35 cellular contexts compared by ENCODE assay signal in the genomic region with DNA sequence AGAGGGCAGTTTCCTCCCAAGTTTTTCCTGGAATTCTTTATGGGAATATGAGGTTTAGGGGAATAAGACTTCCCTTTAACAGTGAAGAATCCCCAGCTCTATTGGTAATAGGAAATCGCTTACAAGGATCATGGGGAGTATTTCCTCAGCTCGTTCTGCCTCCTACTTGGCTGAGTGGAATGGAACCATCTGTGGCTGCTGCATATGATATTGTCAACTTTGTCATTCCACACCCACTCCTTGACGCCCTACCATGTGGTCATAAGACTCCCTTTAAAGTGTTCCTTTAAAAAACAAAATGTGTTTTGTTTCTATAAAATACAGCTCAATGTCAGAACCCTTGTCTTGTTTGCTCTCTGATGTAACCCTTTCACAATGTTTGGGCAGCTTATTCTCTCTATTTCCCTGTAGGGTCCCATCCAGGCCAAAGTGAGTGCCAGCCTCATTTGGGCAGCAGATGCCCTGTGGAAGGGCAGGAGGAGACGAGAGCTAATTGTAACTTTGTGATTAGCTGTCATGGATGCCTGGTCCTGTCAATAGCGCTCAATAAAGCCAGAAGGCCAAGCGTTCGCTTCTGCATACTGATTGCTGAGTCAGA. TPM values are rescaled to one million over a fixed set of nuclear protein-coding genes. Genes with fewer than 3 reads are reported as not detected.
"Had no signal": no experiment of that assay in that cellular context is flagged by ENCODE, and none has a peak within 500 bp of the region (broad histone marks: within the 10 kb centered on the region; RNA-seq: fewer than 3 reads in every experiment).

No MANE protein-coding gene starts in this region.

- H3K27me3 ChIP-seq: adrenal gland, ascending aorta, cardiac muscle cell, esophagus squamous epithelium had no signal

- DNase-seq: activated CD4-positive, alpha-beta memory T cell treated with anti-CD3 and anti-CD28 coated beads for 36 hours; activated CD4-positive, alpha-beta T cell treated with anti-CD3 and anti-CD28 coated beads for 36 hours; activated CD4-positive, alpha-beta T cell treated with anti-CD3 and anti-CD28 coated beads, Interleukin-2, amount 10 ng/mL, durations not matched to agents 24 days and 14 days; activated CD4-positive, CD25-positive, alpha-beta regulatory T cell; activated CD4-positive, CD25-positive, alpha-beta regulatory T cell treated with anti-CD3 and anti-CD28 coated beads, Interleukin-2, amount 50 U/mL, for 72 hours; activated CD8-positive, alpha-beta memory T cell treated with anti-CD3 and anti-CD28 coated beads, Interleukin-2, amount 10 ng/mL, durations not matched to agents 7 days and 5 days; activated CD8-positive, alpha-beta memory T cell treated with anti-CD3 and anti-CD28 coated beads, Interleukin-2, amount 50 U/mL, for 4 hours; activated CD8-positive, alpha-beta T cell treated with anti-CD3 and anti-CD28 coated beads, Interleukin-2, amount 10 ng/mL, durations not matched to agents 7 days and 5 days; activated effector memory CD4-positive, alpha-beta T cell treated with anti-CD3 and anti-CD28 coated beads, Interleukin-2, amount 50 U/mL, for 16 hours; activated naive CD4-positive, alpha-beta T cell treated with anti-CD3 and anti-CD28 coated beads for 36 hours; activated naive CD8-positive, alpha-beta T cell treated with anti-CD3 and anti-CD28 coated beads for 36 hours; activated naive CD8-positive, alpha-beta T cell treated with anti-CD3 and anti-CD28 coated beads, Interleukin-2, amount 50 U/mL, for 24 hours; activated T-cell treated with anti-CD3 and anti-CD28 coated beads, Interleukin-2, amount 50 U/mL, for 1 hour; activated T-cell treated with anti-CD3 and anti-CD28 coated beads, Interleukin-2, amount 50 U/mL, for 48 hours; adrenal gland; central memory CD4-positive, alpha-beta T cell; cerebellar nuclear complex; effector CD4-positive, alpha-beta T cell; effector memory CD8-positive, alpha-beta T cell; erythroblast; esophagus squamous epithelium; foreskin melanocyte; head of caudate nucleus; hypothalamus; T-helper 2 cell had no signal

- H3K4me1 Mint-ChIP-seq: activated CD4-positive, alpha-beta T cell treated with anti-CD3 and anti-CD28 coated beads for 36 hours; activated CD4-positive, alpha-beta T cell treated with anti-CD3 and anti-CD28 coated beads, Interleukin-2, amount 10 ng/mL, durations not matched to agents 24 days and 14 days; activated CD8-positive, alpha-beta memory T cell treated with anti-CD3 and anti-CD28 coated beads, Interleukin-2, amount 10 ng/mL, durations not matched to agents 7 days and 5 days; activated naive CD4-positive, alpha-beta T cell treated with anti-CD3 and anti-CD28 coated beads, Interleukin-2, amount 50 U/mL, for 24 hours; activated naive CD8-positive, alpha-beta T cell treated with anti-CD3 and anti-CD28 coated beads for 36 hours; activated naive CD8-positive, alpha-beta T cell treated with anti-CD3 and anti-CD28 coated beads, Interleukin-2, amount 50 U/mL, for 24 hours had no signal

- H3K27ac ChIP-seq: adrenal gland, ascending aorta, breast epithelium, cardiac muscle cell, coronary artery, esophagus squamous epithelium, gastroesophageal sphincter had no signal

- H3K27ac Mint-ChIP-seq: activated CD4-positive, alpha-beta memory T cell treated with anti-CD3 and anti-CD28 coated beads for 36 hours; activated CD4-positive, alpha-beta T cell treated with anti-CD3 and anti-CD28 coated beads for 36 hours; activated CD4-positive, alpha-beta T cell treated with anti-CD3 and anti-CD28 coated beads, Interleukin-2, amount 10 ng/mL, durations not matched to agents 24 days and 14 days; activated CD8-positive, alpha-beta memory T cell treated with anti-CD3 and anti-CD28 coated beads, Interleukin-2, amount 10 ng/mL, durations not matched to agents 7 days and 5 days; activated CD8-positive, alpha-beta T cell treated with anti-CD3 and anti-CD28 coated beads, Interleukin-2, amount 10 ng/mL, durations not matched to agents 7 days and 5 days; activated naive CD4-positive, alpha-beta T cell treated with anti-CD3 and anti-CD28 coated beads for 36 hours; activated naive CD4-positive, alpha-beta T cell treated with anti-CD3 and anti-CD28 coated beads, Interleukin-2, amount 50 U/mL, for 24 hours; activated naive CD8-positive, alpha-beta T cell treated with anti-CD3 and anti-CD28 coated beads for 36 hours; activated naive CD8-positive, alpha-beta T cell treated with anti-CD3 and anti-CD28 coated beads, Interleukin-2, amount 50 U/mL, for 24 hours; activated T-helper 1 cell treated with anti-CD3 and anti-CD28 coated beads, Interleukin-12 subunit alpha, Interleukin-12 subunit beta, Interleukin-2, Interleukin-4 antibody, amounts not matched to agents 30 ng/mL and 10 ng/mL and 1 ng/mL, durations not matched to agents 14 hours and 24 hours and 36 hours; activated T-helper 2 cell treated with anti-CD3 and anti-CD28 coated beads, Interferon-gamma antibody, Interleukin-2, Interleukin-4, amounts not matched to agents 10 μg/mL and 5 μg/mL and 100 μg/mL, durations not matched to agents 14 hours and 24 hours and 36 hours; brain; dendritic cell treated with granulocyte-macrophage colony-stimulating factor and Interleukin-4, amounts not matched to agents 40 ng/mL and 50 ng/mL, for 4 days; effector memory CD8-positive, alpha-beta T cell had no signal

- H3K36me3 ChIP-seq: adrenal gland, ascending aorta, breast epithelium, cardiac muscle cell, esophagus squamous epithelium, gastroesophageal sphincter had no signal

- H3K9me3 Mint-ChIP-seq: activated CD4-positive, alpha-beta memory T cell treated with anti-CD3 and anti-CD28 coated beads for 36 hours; activated CD4-positive, alpha-beta T cell treated with anti-CD3 and anti-CD28 coated beads, Interleukin-2, amount 10 ng/mL, durations not matched to agents 24 days and 14 days; activated naive CD4-positive, alpha-beta T cell treated with anti-CD3 and anti-CD28 coated beads for 36 hours; activated naive CD4-positive, alpha-beta T cell treated with anti-CD3 and anti-CD28 coated beads, Interleukin-2, amount 50 U/mL, for 24 hours; activated naive CD8-positive, alpha-beta T cell treated with anti-CD3 and anti-CD28 coated beads for 36 hours; activated naive CD8-positive, alpha-beta T cell treated with anti-CD3 and anti-CD28 coated beads, Interleukin-2, amount 50 U/mL, for 24 hours; activated T-helper 1 cell treated with anti-CD3 and anti-CD28 coated beads, Interleukin-12 subunit alpha, Interleukin-12 subunit beta, Interleukin-2, Interleukin-4 antibody, amounts not matched to agents 30 ng/mL and 10 ng/mL and 1 ng/mL, durations not matched to agents 14 hours and 24 hours and 36 hours; activated T-helper 2 cell treated with anti-CD3 and anti-CD28 coated beads, Interferon-gamma antibody, Interleukin-2, Interleukin-4, amounts not matched to agents 10 μg/mL and 5 μg/mL and 100 μg/mL, durations not matched to agents 14 hours and 24 hours and 36 hours; dendritic cell treated with granulocyte-macrophage colony-stimulating factor and Interleukin-4, amounts not matched to agents 40 ng/mL and 50 ng/mL, for 4 days; effector memory CD8-positive, alpha-beta T cell had no signal

- H3K4me3 ChIP-seq: adrenal gland, ascending aorta, breast epithelium, cardiac muscle cell, coronary artery, esophagus squamous epithelium, gastroesophageal sphincter had no signal

- H3K36me3 Mint-ChIP-seq: activated CD4-positive, alpha-beta memory T cell treated with anti-CD3 and anti-CD28 coated beads for 36 hours; activated CD8-positive, alpha-beta memory T cell treated with anti-CD3 and anti-CD28 coated beads, Interleukin-2, amount 10 ng/mL, durations not matched to agents 7 days and 5 days; activated naive CD4-positive, alpha-beta T cell treated with anti-CD3 and anti-CD28 coated beads, Interleukin-2, amount 50 U/mL, for 24 hours; activated naive CD8-positive, alpha-beta T cell treated with anti-CD3 and anti-CD28 coated beads for 36 hours; brain had no signal

- ATAC-seq: activated CD4-positive, alpha-beta T cell treated with anti-CD3 and anti-CD28 coated beads for 36 hours; activated CD8-positive, alpha-beta memory T cell treated with anti-CD3 and anti-CD28 coated beads, Interleukin-2, amount 10 ng/mL, durations not matched to agents 7 days and 5 days; activated CD8-positive, alpha-beta T cell treated with anti-CD3 and anti-CD28 coated beads, Interleukin-2, amount 10 ng/mL, durations not matched to agents 7 days and 5 days; activated naive CD8-positive, alpha-beta T cell treated with anti-CD3 and anti-CD28 coated beads, Interleukin-2, amount 50 U/mL, for 24 hours; effector memory CD8-positive, alpha-beta T cell; gastroesophageal sphincter had no signal

- H3K4me1 ChIP-seq: adrenal gland, ascending aorta, breast epithelium, esophagus squamous epithelium, gastroesophageal sphincter had no signal

- H3K4me3 Mint-ChIP-seq: activated CD4-positive, alpha-beta memory T cell treated with anti-CD3 and anti-CD28 coated beads for 36 hours; activated CD4-positive, alpha-beta T cell treated with anti-CD3 and anti-CD28 coated beads for 36 hours; activated CD4-positive, alpha-beta T cell treated with anti-CD3 and anti-CD28 coated beads, Interleukin-2, amount 10 ng/mL, durations not matched to agents 24 days and 14 days; activated CD8-positive, alpha-beta memory T cell treated with anti-CD3 and anti-CD28 coated beads, Interleukin-2, amount 10 ng/mL, durations not matched to agents 7 days and 5 days; activated CD8-positive, alpha-beta T cell treated with anti-CD3 and anti-CD28 coated beads, Interleukin-2, amount 10 ng/mL, durations not matched to agents 7 days and 5 days; activated naive CD4-positive, alpha-beta T cell treated with anti-CD3 and anti-CD28 coated beads for 36 hours; activated naive CD4-positive, alpha-beta T cell treated with anti-CD3 and anti-CD28 coated beads, Interleukin-2, amount 50 U/mL, for 24 hours; activated naive CD8-positive, alpha-beta T cell treated with anti-CD3 and anti-CD28 coated beads for 36 hours; activated naive CD8-positive, alpha-beta T cell treated with anti-CD3 and anti-CD28 coated beads, Interleukin-2, amount 50 U/mL, for 24 hours; activated T-helper 1 cell treated with anti-CD3 and anti-CD28 coated beads, Interleukin-12 subunit alpha, Interleukin-12 subunit beta, Interleukin-2, Interleukin-4 antibody, amounts not matched to agents 30 ng/mL and 10 ng/mL and 1 ng/mL, durations not matched to agents 14 hours and 24 hours and 36 hours; brain; dendritic cell treated with granulocyte-macrophage colony-stimulating factor and Interleukin-4, amounts not matched to agents 40 ng/mL and 50 ng/mL, for 4 days; effector memory CD8-positive, alpha-beta T cell had no signal

- H3K9me3 ChIP-seq: adrenal gland, ascending aorta, breast epithelium, esophagus squamous epithelium, gastroesophageal sphincter had no signal

RNA-seq across cellular contexts. Expression of gene ATRNL1, which starts 33.8 kb away (rescaled TPM):
- total RNA-seq: activated CD8-positive, alpha-beta T cell treated with anti-CD3 and anti-CD28 coated beads, Interleukin-2, amount 10 ng/mL, durations not matched to agents 7 days and 5 days; activated naive CD4-positive, alpha-beta T cell treated with anti-CD3 and anti-CD28 coated beads for 36 hours; activated T-helper 1 cell treated with anti-CD3 and anti-CD28 coated beads, Interleukin-12 subunit alpha, Interleukin-12 subunit beta, Interleukin-2, Interleukin-4 antibody, amounts not matched to agents 30 ng/mL and 10 ng/mL and 1 ng/mL, durations not matched to agents 14 hours and 24 hours and 36 hours had no signal
